In genomic region chr14:90511252-90511651, GRCh38 we compare ENCODE assay signal across 14 cellular contexts.
DNase-seq lines count a peak whose midpoint lies in the region; TF ChIP-seq lines count a peak whose summit lies in the region.
"Had no signal": no experiment of that assay in that cellular context is flagged by ENCODE, and none has a peak within 500 bp of the region (broad histone marks: within the 10 kb centered on the region; RNA-seq: fewer than 3 reads in every experiment).

No MANE protein-coding gene starts in this region.

- no peaks in the 10 kb centered on the region for H3K36me3 ChIP-seq in hepatocyte (replicated peaks; ENCODE audit: insufficient read depth, low read depth)
- H3K36me3 ChIP-seq in prostate gland, result no peaks in the 10 kb centered on the region

- H3K27me3 ChIP-seq in hepatocyte (no peaks in the 10 kb centered on the region), prostate gland (replicated peaks; ENCODE audit: insufficient read depth) (no peaks in the 10 kb centered on the region)

- no peak overlapping the region for H3K4me3 ChIP-seq in hepatocyte
- no peak overlapping the region for H3K4me3 ChIP-seq in prostate gland

- no peaks in the 10 kb centered on the region for H3K9me2 ChIP-seq in hepatocyte (replicated peaks; ENCODE audit: insufficient read depth)
- H3K9me2 ChIP-seq: SK-N-SH had no signal

- H4K20me1 ChIP-seq in hepatocyte (ENCODE audit: insufficient read depth, poor library complexity, severe bottlenecking), result no peaks in the 10 kb centered on the region

- H3K4me3 Mint-ChIP-seq in Calu3 (ENCODE audit: low read depth, unreplicated experiment), result no peak overlapping the region
- no peak overlapping the region for H3K4me3 Mint-ChIP-seq in activated T-helper 2 cell treated with anti-CD3 and anti-CD28 coated beads, Interferon-gamma antibody, Interleukin-2, Interleukin-4, amounts not matched to agents 10 μg/mL and 5 μg/mL and 100 μg/mL, durations not matched to agents 14 hours and 24 hours and 36 hours (ENCODE audit: low read depth)
- H3K4me3 Mint-ChIP-seq: IgD-negative memory B cell had no signal

- peak overlapping the region; percentile 98 for H3K27ac ChIP-seq in VCaP
- H3K27ac ChIP-seq in hepatocyte, result peak overlapping the region; percentile 92
- H3K27ac ChIP-seq in prostate gland, result peak overlapping the region; percentile 84 to 92

- H3K4me1 Mint-ChIP-seq in Calu3 (ENCODE audit: low read depth, unreplicated experiment), result peaks cover 60% of the 10 kb centered on the region
- no peaks in the 10 kb centered on the region for H3K4me1 Mint-ChIP-seq in activated T-helper 2 cell treated with anti-CD3 and anti-CD28 coated beads, Interferon-gamma antibody, Interleukin-2, Interleukin-4, amounts not matched to agents 10 μg/mL and 5 μg/mL and 100 μg/mL, durations not matched to agents 14 hours and 24 hours and 36 hours (ENCODE audit: low read depth)
- H3K4me1 Mint-ChIP-seq: IgD-negative memory B cell had no signal

- H3K4me1 ChIP-seq in hepatocyte (ENCODE audit: insufficient read depth) (peaks cover 55% of the 10 kb centered on the region), prostate gland (replicated peaks) (peaks cover 37% of the 10 kb centered on the region)

- 95% methylated on average over 4 of the region's 4 CpGs for WGBS in hepatocyte (ENCODE audit: low lambda C conversion rate, missing lambda C conversion rate)
- WGBS in prostate gland, result 95% methylated on average over 4 of the region's 4 CpGs

- H3K4me2 ChIP-seq in hepatocyte, result no peak overlapping the region
- H3K4me2 ChIP-seq: SK-N-SH had no signal

- H3K36me3 Mint-ChIP-seq in Calu3 (ENCODE audit: insufficient read depth, unreplicated experiment), result peaks cover 21% of the 10 kb centered on the region
- H3K36me3 Mint-ChIP-seq in activated T-helper 2 cell treated with anti-CD3 and anti-CD28 coated beads, Interferon-gamma antibody, Interleukin-2, Interleukin-4, amounts not matched to agents 10 μg/mL and 5 μg/mL and 100 μg/mL, durations not matched to agents 14 hours and 24 hours and 36 hours (ENCODE audit: low read depth), result no peaks in the 10 kb centered on the region
- H3K36me3 Mint-ChIP-seq: IgD-negative memory B cell had no signal

- TF ChIP-seq POLR2A in prostate gland (IDR thresholded peaks at IDR 0.05), result no peak

- no peaks in the 10 kb centered on the region for H3K9me3 Mint-ChIP-seq in Calu3 (ENCODE audit: low read depth, unreplicated experiment)
- H3K9me3 Mint-ChIP-seq in activated T-helper 2 cell treated with anti-CD3 and anti-CD28 coated beads, Interferon-gamma antibody, Interleukin-2, Interleukin-4, amounts not matched to agents 10 μg/mL and 5 μg/mL and 100 μg/mL, durations not matched to agents 14 hours and 24 hours and 36 hours, result no peaks in the 10 kb centered on the region

- H3K27me3 Mint-ChIP-seq in Calu3 (ENCODE audit: unreplicated experiment), result no peaks in the 10 kb centered on the region
- H3K27me3 Mint-ChIP-seq in activated T-helper 2 cell treated with anti-CD3 and anti-CD28 coated beads, Interferon-gamma antibody, Interleukin-2, Interleukin-4, amounts not matched to agents 10 μg/mL and 5 μg/mL and 100 μg/mL, durations not matched to agents 14 hours and 24 hours and 36 hours (ENCODE audit: low read depth), result peaks cover 13% of the 10 kb centered on the region

- H2AFZ ChIP-seq in hepatocyte, result no peak overlapping the region

- DNase-seq in Calu3 (no peak), hepatocyte (ENCODE audit: low spot score) (no peak), prostate gland (ENCODE audit: low spot score) (no peak), NCI-H345 (lab: John Stamatoyannopoulos, UW) (no peak), NCI-H1694 treated with DMSO at 0.1 percent for 48 hours (lab: John Stamatoyannopoulos, UW) (no peak)
- DNase-seq in activated T-helper 2 cell treated with anti-CD3 and anti-CD28 coated beads, Interferon-gamma antibody, Interleukin-2, Interleukin-4, amounts not matched to agents 10 μg/mL and 5 μg/mL and 100 μg/mL, durations not matched to agents 14 hours and 24 hours and 36 hours (ENCODE audit: low spot score), result no peak
- DNase-seq in activated CD4-positive, CD25-positive, alpha-beta regulatory T cell (lab: John Stamatoyannopoulos, UW), result no peak
- DNase-seq: HCEC 1CT, MV-4-11, NCI-H1436 treated with DMSO at 0.1 percent for 48 hours, Right ventricle myocardium superior, SK-N-SH had no signal

- no peak for TF ChIP-seq CTCF in Calu3 (IDR thresholded peaks at IDR 0.05; ENCODE audit: unreplicated experiment)
- TF ChIP-seq CTCF in VCaP (conservative IDR thresholded peaks at IDR 0.05), result no peak
- no peak for TF ChIP-seq CTCF in hepatocyte (IDR thresholded peaks at IDR 0.05; ENCODE audit: poor library complexity)
- no peak for TF ChIP-seq CTCF in prostate gland (IDR thresholded peaks at IDR 0.05)

- intact Hi-C loops in Calu3 (cut with micrococcal nuclease; ENCODE audit: unreplicated experiment), result loop anchor here (5.0 kb wide), 1 partner anchor 114 kb away; the partner anchor contains the start of gene CALM1
- intact Hi-C loops in prostate gland (cut with DNase I), result no loop called here
- intact Hi-C loops in activated T-helper 2 cell treated with anti-CD3 and anti-CD28 coated beads, Interferon-gamma antibody, Interleukin-2, Interleukin-4, amounts not matched to agents 10 μg/mL and 5 μg/mL and 100 μg/mL, durations not matched to agents 14 hours and 24 hours and 36 hours (cut with micrococcal nuclease), result no loop called here

- no peaks in the 10 kb centered on the region for H3K9me3 ChIP-seq in hepatocyte (ENCODE audit: low read depth)
- H3K9me3 ChIP-seq in prostate gland, result no peaks in the 10 kb centered on the region
- H3K9me3 ChIP-seq: SK-N-SH had no signal

- BruUV-seq in Calu3 (replicated peaks; lab: Mats Ljungman, UMichigan), result no TSS peak

- no peaks in the 10 kb centered on the region for H3K79me2 ChIP-seq in hepatocyte

- peak overlapping the region; percentile 92 for H3K27ac Mint-ChIP-seq in Calu3 (ENCODE audit: unreplicated experiment)
- H3K27ac Mint-ChIP-seq in activated T-helper 2 cell treated with anti-CD3 and anti-CD28 coated beads, Interferon-gamma antibody, Interleukin-2, Interleukin-4, amounts not matched to agents 10 μg/mL and 5 μg/mL and 100 μg/mL, durations not matched to agents 14 hours and 24 hours and 36 hours, result no peak overlapping the region
- H3K27ac Mint-ChIP-seq: IgD-negative memory B cell had no signal

- CTCF ChIA-PET in Calu3 (lab: Charles Lee), result interaction anchor here (0.7 to 1.7 kb wide), 2 partner anchors 44 to 416 kb away, joined by 4 to 6 read pairs; no protein-coding TSS in a partner anchor
